ENCODE assay signal across 3 cellular contexts in genomic region chr6:166653639-166653941, GRCh38.
A peak's percentile ranks its signal among the peaks of the same experiment; 100 is the strongest.
TF ChIP-seq lines count a peak whose summit lies in the region.

No MANE protein-coding gene starts in this region.

TF ChIP-seq in HepG2, 621 proteins besides CTCF, POLR2A, EP300 and RAD21:
- TF ChIP-seq MTA1 (CRISPR knock-in tag; IDR thresholded peaks at IDR 0.05; ENCODE audit: borderline replicate concordance): no peak

TF ChIP-seq in SK-N-SH, 30 proteins besides CTCF, POLR2A, EP300 and RAD21:
- TF ChIP-seq, protein P1, sequence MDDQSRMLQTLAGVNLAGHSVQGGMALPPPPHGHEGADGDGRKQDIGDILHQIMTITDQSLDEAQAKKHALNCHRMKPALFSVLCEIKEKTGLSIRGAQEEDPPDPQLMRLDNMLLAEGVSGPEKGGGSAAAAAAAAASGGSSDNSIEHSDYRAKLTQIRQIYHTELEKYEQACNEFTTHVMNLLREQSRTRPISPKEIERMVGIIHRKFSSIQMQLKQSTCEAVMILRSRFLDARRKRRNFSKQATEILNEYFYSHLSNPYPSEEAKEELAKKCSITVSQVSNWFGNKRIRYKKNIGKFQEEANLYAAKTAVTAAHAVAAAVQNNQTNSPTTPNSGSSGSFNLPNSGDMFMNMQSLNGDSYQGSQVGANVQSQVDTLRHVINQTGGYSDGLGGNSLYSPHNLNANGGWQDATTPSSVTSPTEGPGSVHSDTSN (IDR thresholded peaks at IDR 0.05): no peak
- TF ChIP-seq MXI1 (IDR thresholded peaks at IDR 0.05; ENCODE audit: low read depth, low read length): peak; percentile 39; the same call in 1 of the 2 replicates

TF ChIP-seq in neural cell, 6 proteins besides CTCF, POLR2A, EP300 and RAD21:
- TF ChIP-seq REST (IDR thresholded peaks at IDR 0.05; ENCODE audit: borderline replicate concordance) (peak; percentile 98), MXI1 (conservative IDR thresholded peaks at IDR 0.05; ENCODE audit: poor library complexity, severe bottlenecking) (no peak)
